ENCODE assay signal across 1 cellular context in the genomic region with DNA sequence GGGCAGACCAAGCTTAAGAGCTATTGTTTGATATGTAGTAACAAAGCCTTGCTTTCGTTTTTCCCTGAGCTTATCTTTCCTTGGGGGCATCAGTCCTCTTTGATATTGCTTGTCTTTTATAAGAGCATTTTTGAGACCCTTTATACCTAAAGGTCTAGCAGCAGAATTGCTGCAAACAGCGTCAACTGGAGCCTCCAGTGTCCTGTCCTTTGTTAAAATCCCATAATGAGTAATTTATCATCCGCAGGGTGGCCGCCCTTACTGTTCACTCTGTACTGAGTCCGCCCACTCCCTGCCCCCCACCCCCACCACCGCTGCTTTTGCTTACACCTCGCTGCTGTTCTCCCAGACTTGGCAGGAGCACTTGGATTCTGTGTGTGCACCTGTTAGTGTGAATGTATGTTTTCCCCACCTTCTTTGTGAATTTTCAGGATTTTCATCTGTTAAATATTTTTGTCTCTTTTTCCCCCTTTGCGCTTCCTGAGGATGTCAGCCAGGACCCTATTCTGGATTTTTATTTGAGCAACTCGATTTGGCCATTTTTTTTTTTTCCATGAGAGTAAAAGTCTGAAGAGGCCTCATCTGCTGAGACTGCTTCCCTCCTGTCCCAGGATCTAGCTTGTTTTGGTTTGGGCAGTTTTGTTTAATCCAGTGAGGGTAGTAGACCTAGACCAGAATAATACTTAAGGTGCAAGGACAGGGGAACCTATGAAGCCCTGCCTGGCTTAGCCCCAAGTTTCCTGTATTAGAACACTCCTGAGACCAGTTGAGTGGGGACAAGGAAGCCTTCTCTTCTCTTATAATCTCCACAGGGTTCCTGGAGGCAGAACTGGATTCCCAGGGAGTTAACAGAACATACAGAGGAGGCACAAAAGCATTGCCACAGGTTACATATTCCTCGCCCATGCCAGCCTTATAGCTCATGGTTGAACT.
TF ChIP-seq lines count a peak whose summit lies in the region.

No MANE protein-coding gene starts in this region.

TF ChIP-seq in HepG2, 621 proteins besides CTCF, POLR2A, EP300 and RAD21 (continues in another document):
- TF ChIP-seq ZBTB38 (CRISPR knock-in tag; IDR thresholded peaks at IDR 0.05), result no peak
- TF ChIP-seq RBFOX2 (IDR thresholded peaks at IDR 0.05; ENCODE audit: low read depth, low read length), result 0 out of 2 replicates have a peak, but pooled peaks have one; percentile 41
- no peak for TF ChIP-seq SUZ12 (IDR thresholded peaks at IDR 0.05; ENCODE audit: low read depth, low read length)
- 0 out of 2 replicates have a peak, but pooled peaks have one; percentile 33 for TF ChIP-seq ZBTB42 (CRISPR knock-in tag; IDR thresholded peaks at IDR 0.05)
- TF ChIP-seq YEATS4 (CRISPR knock-in tag; IDR thresholded peaks at IDR 0.05; ENCODE audit: borderline replicate concordance), result peak; percentile 5; the same call in 1 of the 2 replicates
- TF ChIP-seq POLR2AphosphoS5 (IDR thresholded peaks at IDR 0.05; ENCODE audit: low read depth, low read length), result peak; percentile 16
- TF ChIP-seq, protein P1, sequence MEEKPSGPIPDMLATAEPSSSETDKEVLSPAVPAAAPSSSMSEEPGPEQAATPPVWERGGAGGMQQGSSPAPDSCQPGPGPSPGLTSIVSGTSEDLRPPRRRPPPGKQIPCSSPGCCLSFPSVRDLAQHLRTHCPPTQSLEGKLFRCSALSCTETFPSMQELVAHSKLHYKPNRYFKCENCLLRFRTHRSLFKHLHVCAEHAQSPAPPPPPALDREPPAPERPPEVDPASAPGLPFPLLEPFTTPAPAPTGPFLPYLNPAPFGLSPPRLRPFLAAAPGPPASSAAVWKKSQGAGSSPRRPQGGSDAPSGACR (CRISPR knock-in tag; IDR thresholded peaks at IDR 0.05), result 0 out of 2 replicates have a peak, but pooled peaks have one; percentile 14
- TF ChIP-seq, protein P2, sequence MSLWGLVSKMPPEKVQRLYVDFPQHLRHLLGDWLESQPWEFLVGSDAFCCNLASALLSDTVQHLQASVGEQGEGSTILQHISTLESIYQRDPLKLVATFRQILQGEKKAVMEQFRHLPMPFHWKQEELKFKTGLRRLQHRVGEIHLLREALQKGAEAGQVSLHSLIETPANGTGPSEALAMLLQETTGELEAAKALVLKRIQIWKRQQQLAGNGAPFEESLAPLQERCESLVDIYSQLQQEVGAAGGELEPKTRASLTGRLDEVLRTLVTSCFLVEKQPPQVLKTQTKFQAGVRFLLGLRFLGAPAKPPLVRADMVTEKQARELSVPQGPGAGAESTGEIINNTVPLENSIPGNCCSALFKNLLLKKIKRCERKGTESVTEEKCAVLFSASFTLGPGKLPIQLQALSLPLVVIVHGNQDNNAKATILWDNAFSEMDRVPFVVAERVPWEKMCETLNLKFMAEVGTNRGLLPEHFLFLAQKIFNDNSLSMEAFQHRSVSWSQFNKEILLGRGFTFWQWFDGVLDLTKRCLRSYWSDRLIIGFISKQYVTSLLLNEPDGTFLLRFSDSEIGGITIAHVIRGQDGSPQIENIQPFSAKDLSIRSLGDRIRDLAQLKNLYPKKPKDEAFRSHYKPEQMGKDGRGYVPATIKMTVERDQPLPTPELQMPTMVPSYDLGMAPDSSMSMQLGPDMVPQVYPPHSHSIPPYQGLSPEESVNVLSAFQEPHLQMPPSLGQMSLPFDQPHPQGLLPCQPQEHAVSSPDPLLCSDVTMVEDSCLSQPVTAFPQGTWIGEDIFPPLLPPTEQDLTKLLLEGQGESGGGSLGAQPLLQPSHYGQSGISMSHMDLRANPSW (CRISPR knock-in tag; IDR thresholded peaks at IDR 0.05; ENCODE audit: borderline replicate concordance), result 0 out of 2 replicates have a peak, but pooled peaks have one; percentile 42
- TF ChIP-seq ZNF263 (CRISPR knock-in tag; IDR thresholded peaks at IDR 0.05), result no peak
- peak; percentile 46 for TF ChIP-seq RBM22 (optimal IDR thresholded peaks at IDR 0.05; ENCODE audit: low read length)
- TF ChIP-seq KDM4B (CRISPR knock-in tag; IDR thresholded peaks at IDR 0.05), result no peak
- TF ChIP-seq POLR2G (IDR thresholded peaks at IDR 0.05; ENCODE audit: low read depth, low read length), result 0 out of 2 replicates have a peak, but pooled peaks have one; percentile 22
- TF ChIP-seq, protein P3, sequence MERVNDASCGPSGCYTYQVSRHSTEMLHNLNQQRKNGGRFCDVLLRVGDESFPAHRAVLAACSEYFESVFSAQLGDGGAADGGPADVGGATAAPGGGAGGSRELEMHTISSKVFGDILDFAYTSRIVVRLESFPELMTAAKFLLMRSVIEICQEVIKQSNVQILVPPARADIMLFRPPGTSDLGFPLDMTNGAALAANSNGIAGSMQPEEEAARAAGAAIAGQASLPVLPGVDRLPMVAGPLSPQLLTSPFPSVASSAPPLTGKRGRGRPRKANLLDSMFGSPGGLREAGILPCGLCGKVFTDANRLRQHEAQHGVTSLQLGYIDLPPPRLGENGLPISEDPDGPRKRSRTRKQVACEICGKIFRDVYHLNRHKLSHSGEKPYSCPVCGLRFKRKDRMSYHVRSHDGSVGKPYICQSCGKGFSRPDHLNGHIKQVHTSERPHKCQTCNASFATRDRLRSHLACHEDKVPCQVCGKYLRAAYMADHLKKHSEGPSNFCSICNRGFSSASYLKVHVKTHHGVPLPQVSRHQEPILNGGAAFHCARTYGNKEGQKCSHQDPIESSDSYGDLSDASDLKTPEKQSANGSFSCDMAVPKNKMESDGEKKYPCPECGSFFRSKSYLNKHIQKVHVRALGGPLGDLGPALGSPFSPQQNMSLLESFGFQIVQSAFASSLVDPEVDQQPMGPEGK (CRISPR knock-in tag; IDR thresholded peaks at IDR 0.05), result peak; percentile 23; the same call in 1 of the 2 replicates
- no peak for TF ChIP-seq ZNF205 (CRISPR knock-in tag; IDR thresholded peaks at IDR 0.05)
- TF ChIP-seq, protein P4, sequence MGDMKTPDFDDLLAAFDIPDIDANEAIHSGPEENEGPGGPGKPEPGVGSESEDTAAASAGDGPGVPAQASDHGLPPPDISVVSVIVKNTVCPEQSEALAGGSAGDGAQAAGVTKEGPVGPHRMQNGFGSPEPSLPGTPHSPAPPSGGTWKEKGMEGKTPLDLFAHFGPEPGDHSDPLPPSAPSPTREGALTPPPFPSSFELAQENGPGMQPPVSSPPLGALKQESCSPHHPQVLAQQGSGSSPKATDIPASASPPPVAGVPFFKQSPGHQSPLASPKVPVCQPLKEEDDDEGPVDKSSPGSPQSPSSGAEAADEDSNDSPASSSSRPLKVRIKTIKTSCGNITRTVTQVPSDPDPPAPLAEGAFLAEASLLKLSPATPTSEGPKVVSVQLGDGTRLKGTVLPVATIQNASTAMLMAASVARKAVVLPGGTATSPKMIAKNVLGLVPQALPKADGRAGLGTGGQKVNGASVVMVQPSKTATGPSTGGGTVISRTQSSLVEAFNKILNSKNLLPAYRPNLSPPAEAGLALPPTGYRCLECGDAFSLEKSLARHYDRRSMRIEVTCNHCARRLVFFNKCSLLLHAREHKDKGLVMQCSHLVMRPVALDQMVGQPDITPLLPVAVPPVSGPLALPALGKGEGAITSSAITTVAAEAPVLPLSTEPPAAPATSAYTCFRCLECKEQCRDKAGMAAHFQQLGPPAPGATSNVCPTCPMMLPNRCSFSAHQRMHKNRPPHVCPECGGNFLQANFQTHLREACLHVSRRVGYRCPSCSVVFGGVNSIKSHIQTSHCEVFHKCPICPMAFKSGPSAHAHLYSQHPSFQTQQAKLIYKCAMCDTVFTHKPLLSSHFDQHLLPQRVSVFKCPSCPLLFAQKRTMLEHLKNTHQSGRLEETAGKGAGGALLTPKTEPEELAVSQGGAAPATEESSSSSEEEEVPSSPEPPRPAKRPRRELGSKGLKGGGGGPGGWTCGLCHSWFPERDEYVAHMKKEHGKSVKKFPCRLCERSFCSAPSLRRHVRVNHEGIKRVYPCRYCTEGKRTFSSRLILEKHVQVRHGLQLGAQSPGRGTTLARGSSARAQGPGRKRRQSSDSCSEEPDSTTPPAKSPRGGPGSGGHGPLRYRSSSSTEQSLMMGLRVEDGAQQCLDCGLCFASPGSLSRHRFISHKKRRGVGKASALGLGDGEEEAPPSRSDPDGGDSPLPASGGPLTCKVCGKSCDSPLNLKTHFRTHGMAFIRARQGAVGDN (CRISPR knock-in tag; IDR thresholded peaks at IDR 0.05), result peak; percentile 34; the same call in 1 of the 2 replicates
- TF ChIP-seq, protein P5, sequence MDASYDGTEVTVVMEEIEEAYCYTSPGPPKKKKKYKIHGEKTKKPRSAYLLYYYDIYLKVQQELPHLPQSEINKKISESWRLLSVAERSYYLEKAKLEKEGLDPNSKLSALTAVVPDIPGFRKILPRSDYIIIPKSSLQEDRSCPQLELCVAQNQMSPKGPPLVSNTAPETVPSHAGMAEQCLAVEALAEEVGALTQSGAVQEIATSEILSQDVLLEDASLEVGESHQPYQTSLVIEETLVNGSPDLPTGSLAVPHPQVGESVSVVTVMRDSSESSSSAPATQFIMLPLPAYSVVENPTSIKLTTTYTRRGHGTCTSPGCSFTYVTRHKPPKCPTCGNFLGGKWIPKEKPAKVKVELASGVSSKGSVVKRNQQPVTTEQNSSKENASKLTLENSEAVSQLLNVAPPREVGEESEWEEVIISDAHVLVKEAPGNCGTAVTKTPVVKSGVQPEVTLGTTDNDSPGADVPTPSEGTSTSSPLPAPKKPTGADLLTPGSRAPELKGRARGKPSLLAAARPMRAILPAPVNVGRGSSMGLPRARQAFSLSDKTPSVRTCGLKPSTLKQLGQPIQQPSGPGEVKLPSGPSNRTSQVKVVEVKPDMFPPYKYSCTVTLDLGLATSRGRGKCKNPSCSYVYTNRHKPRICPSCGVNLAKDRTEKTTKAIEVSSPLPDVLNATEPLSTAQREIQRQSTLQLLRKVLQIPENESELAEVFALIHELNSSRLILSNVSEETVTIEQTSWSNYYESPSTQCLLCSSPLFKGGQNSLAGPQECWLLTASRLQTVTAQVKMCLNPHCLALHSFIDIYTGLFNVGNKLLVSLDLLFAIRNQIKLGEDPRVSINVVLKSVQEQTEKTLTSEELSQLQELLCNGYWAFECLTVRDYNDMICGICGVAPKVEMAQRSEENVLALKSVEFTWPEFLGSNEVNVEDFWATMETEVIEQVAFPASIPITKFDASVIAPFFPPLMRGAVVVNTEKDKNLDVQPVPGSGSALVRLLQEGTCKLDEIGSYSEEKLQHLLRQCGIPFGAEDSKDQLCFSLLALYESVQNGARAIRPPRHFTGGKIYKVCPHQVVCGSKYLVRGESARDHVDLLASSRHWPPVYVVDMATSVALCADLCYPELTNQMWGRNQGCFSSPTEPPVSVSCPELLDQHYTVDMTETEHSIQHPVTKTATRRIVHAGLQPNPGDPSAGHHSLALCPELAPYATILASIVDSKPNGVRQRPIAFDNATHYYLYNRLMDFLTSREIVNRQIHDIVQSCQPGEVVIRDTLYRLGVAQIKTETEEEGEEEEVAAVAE (CRISPR knock-in tag; IDR thresholded peaks at IDR 0.05; ENCODE audit: borderline replicate concordance), result no peak
- TF ChIP-seq CHCHD3 (CRISPR knock-in tag; IDR thresholded peaks at IDR 0.05), result no peak
- TF ChIP-seq, protein P6, sequence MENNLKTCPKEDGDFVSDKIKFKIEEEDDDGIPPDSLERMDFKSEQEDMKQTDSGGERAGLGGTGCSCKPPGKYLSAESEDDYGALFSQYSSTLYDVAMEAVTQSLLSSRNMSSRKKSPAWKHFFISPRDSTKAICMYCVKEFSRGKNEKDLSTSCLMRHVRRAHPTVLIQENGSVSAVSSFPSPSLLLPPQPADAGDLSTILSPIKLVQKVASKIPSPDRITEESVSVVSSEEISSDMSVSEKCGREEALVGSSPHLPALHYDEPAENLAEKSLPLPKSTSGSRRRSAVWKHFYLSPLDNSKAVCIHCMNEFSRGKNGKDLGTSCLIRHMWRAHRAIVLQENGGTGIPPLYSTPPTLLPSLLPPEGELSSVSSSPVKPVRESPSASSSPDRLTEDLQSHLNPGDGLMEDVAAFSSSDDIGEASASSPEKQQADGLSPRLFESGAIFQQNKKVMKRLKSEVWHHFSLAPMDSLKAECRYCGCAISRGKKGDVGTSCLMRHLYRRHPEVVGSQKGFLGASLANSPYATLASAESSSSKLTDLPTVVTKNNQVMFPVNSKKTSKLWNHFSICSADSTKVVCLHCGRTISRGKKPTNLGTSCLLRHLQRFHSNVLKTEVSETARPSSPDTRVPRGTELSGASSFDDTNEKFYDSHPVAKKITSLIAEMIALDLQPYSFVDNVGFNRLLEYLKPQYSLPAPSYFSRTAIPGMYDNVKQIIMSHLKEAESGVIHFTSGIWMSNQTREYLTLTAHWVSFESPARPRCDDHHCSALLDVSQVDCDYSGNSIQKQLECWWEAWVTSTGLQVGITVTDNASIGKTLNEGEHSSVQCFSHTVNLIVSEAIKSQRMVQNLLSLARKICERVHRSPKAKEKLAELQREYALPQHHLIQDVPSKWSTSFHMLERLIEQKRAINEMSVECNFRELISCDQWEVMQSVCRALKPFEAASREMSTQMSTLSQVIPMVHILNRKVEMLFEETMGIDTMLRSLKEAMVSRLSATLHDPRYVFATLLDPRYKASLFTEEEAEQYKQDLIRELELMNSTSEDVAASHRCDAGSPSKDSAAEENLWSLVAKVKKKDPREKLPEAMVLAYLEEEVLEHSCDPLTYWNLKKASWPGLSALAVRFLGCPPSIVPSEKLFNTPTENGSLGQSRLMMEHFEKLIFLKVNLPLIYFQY (CRISPR knock-in tag; IDR thresholded peaks at IDR 0.05; ENCODE audit: borderline replicate concordance), result no peak
- no peak for TF ChIP-seq TSC22D2 (CRISPR knock-in tag; IDR thresholded peaks at IDR 0.05; ENCODE audit: borderline replicate concordance)
- TF ChIP-seq, protein P7, sequence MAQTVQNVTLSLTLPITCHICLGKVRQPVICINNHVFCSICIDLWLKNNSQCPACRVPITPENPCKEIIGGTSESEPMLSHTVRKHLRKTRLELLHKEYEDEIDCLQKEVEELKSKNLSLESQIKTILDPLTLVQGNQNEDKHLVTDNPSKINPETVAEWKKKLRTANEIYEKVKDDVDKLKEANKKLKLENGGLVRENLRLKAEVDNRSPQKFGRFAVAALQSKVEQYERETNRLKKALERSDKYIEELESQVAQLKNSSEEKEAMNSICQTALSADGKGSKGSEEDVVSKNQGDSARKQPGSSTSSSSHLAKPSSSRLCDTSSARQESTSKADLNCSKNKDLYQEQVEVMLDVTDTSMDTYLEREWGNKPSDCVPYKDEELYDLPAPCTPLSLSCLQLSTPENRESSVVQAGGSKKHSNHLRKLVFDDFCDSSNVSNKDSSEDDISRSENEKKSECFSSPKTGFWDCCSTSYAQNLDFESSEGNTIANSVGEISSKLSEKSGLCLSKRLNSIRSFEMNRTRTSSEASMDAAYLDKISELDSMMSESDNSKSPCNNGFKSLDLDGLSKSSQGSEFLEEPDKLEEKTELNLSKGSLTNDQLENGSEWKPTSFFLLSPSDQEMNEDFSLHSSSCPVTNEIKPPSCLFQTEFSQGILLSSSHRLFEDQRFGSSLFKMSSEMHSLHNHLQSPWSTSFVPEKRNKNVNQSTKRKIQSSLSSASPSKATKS (CRISPR knock-in tag; IDR thresholded peaks at IDR 0.05), result 0 out of 2 replicates have a peak, but pooled peaks have one; percentile 34
- no peak for TF ChIP-seq RFX1 (IDR thresholded peaks at IDR 0.05)
- TF ChIP-seq, protein P8, sequence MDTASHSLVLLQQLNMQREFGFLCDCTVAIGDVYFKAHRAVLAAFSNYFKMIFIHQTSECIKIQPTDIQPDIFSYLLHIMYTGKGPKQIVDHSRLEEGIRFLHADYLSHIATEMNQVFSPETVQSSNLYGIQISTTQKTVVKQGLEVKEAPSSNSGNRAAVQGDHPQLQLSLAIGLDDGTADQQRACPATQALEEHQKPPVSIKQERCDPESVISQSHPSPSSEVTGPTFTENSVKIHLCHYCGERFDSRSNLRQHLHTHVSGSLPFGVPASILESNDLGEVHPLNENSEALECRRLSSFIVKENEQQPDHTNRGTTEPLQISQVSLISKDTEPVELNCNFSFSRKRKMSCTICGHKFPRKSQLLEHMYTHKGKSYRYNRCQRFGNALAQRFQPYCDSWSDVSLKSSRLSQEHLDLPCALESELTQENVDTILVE (CRISPR knock-in tag; IDR thresholded peaks at IDR 0.05), result no peak
